In the genomic region with DNA sequence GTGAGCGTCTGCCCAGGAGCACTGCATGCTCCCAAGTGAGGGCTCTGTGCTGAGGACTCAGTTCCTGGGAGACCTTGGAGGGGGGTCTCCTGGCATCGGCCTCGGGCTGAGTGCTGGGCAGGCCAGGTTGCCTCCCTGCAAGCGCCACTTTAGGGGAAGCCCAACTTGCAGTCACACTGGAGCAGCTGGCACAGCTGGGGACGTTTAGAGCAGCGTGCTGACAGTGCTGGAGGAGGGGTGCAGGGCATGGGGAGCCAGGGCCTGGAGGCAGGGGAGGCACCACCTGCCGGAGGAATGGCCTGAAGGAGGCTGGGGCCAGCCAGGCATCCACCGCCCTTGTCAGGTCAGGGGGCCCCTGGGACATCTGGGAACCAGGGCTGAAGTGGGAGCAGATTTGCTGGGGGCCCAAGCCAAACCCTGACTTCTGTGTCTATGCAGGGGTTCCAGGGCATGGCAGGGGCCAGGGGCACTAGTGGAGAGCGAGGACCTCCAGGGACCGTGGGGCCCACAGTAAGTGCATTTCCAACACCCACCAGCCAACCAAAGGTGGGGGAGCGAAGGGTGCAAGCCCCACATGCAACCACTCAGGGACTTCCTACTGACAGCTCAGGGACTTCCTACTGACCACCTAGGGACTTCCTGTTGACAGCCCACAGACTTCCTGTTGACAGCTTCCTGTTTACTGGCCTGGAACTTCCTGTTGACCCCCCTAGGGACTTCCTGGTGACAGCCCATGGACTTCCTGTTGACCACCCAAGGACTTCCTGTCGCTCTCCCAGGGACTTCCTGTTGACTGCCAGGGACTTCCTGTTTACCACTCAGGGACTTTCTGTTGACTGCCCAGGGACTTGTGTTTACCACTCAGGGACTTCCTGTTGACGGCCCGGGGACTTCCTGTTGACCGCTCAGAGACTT, we compare ENCODE assay signal across 11 cellular contexts. TPM values are rescaled to one million over a fixed set of nuclear protein-coding genes. Genes with fewer than 3 reads are reported as not detected.
A peak's percentile ranks its signal among the peaks of the same experiment; 100 is the strongest.
DNase-seq lines count a peak whose midpoint lies in the region; ATAC-seq and TF ChIP-seq lines count a peak whose summit lies in the region.
"Had no signal": no experiment of that assay in that cellular context is flagged by ENCODE, and none has a peak within 500 bp of the region (broad histone marks: within the 10 kb centered on the region; RNA-seq: fewer than 3 reads in every experiment).

No MANE protein-coding gene starts in this region.

- peaks cover 11% of the 10 kb centered on the region for H3K27me3 Mint-ChIP-seq in activated naive CD8-positive, alpha-beta T cell treated with anti-CD3 and anti-CD28 coated beads, Interleukin-2, amount 10 ng/mL, durations not matched to agents 7 days and 5 days

- POLR2A ChIA-PET in activated naive CD8-positive, alpha-beta T cell treated with anti-CD3 and anti-CD28 coated beads, Interleukin-2, amount 10 ng/mL, durations not matched to agents 7 days and 5 days (lab: Charles Lee) = no interaction called here

- H3K36me3 Mint-ChIP-seq in activated naive CD8-positive, alpha-beta T cell treated with anti-CD3 and anti-CD28 coated beads, Interleukin-2, amount 10 ng/mL, durations not matched to agents 7 days and 5 days = peaks cover under 1% of the 10 kb centered on the region

- TF ChIP-seq CTCF in KMS-11 (conservative IDR thresholded peaks at IDR 0.05; ENCODE audit: low read depth, low read length) (no peak), osteoblast (IDR thresholded peaks at IDR 0.05; ENCODE audit: extremely low read depth, low read depth, low read length) (no peak), foreskin fibroblast (IDR thresholded peaks at IDR 0.05; ENCODE audit: low read depth, low read length) (no peak), adrenal gland (IDR thresholded peaks at IDR 0.05) (no peak), smooth muscle cell (IDR thresholded peaks at IDR 0.05; ENCODE audit: borderline replicate concordance, insufficient read depth, poor library complexity, severe bottlenecking) (no peak)

- H3K9me3 ChIP-seq in osteoblast (ENCODE audit: low read depth, low read length) (no peaks in the 10 kb centered on the region), adrenal gland (replicated peaks in 1 of 3) (no peaks in the 10 kb centered on the region), smooth muscle cell (replicated peaks; ENCODE audit: low read depth) (no peaks in the 10 kb centered on the region)
- H3K9me3 ChIP-seq: thoracic aorta had no signal

- H3K9ac ChIP-seq in KMS-11 = no peak overlapping the region
- H3K9ac ChIP-seq in smooth muscle cell (ENCODE audit: low read depth) = no peak overlapping the region

- H3K4me3 ChIP-seq in KMS-11 (IDR thresholded peaks at IDR 0.05; ENCODE audit: insufficient read depth, low read depth, low read length) = no peak overlapping the region
- no peak overlapping the region for H3K4me3 ChIP-seq in osteoblast (ENCODE audit: insufficient read depth, low read length)
- no peak overlapping the region for H3K4me3 ChIP-seq in foreskin fibroblast (ENCODE audit: low read depth in 1 of 2, low read length in 2 of 2)
- no peak overlapping the region for H3K4me3 ChIP-seq in adrenal gland
- H3K4me3 ChIP-seq in smooth muscle cell = no peak overlapping the region
- H3K4me3 ChIP-seq: thoracic aorta had no signal

- no peaks in the 10 kb centered on the region for H4K20me1 ChIP-seq in KMS-11 (ENCODE audit: insufficient read depth)
- H4K20me1 ChIP-seq in osteoblast (ENCODE audit: insufficient read depth, low read length) = no peaks in the 10 kb centered on the region
- no peaks in the 10 kb centered on the region for H4K20me1 ChIP-seq in smooth muscle cell (ENCODE audit: low read depth)

- H3K79me2 ChIP-seq in KMS-11 (ENCODE audit: insufficient read depth, low read depth) (no peaks in the 10 kb centered on the region), osteoblast (ENCODE audit: insufficient read depth, low read length) (no peaks in the 10 kb centered on the region), smooth muscle cell (ENCODE audit: low read depth) (no peaks in the 10 kb centered on the region)

- H3K9me3 Mint-ChIP-seq in activated naive CD8-positive, alpha-beta T cell treated with anti-CD3 and anti-CD28 coated beads, Interleukin-2, amount 10 ng/mL, durations not matched to agents 7 days and 5 days = peaks cover 2% of the 10 kb centered on the region

- 77 to 88% (median 81%) methylated on average over 7 to 15 of the region's 15 CpGs for WGBS in adrenal gland, 4 donors
- 93% methylated on average over 14 of the region's 15 CpGs for WGBS in smooth muscle cell (ENCODE audit: low lambda C conversion rate)

- no peaks in the 10 kb centered on the region for H3F3A ChIP-seq in smooth muscle cell (ENCODE audit: low read depth)

- H3K27ac Mint-ChIP-seq in activated naive CD8-positive, alpha-beta T cell treated with anti-CD3 and anti-CD28 coated beads, Interleukin-2, amount 10 ng/mL, durations not matched to agents 7 days and 5 days = peak overlapping the region; percentile 63

- H3K27me3 ChIP-seq in KMS-11 (ENCODE audit: insufficient read depth, low read depth) = peaks cover 81% of the 10 kb centered on the region
- H3K27me3 ChIP-seq in osteoblast (ENCODE audit: insufficient read depth, low read length) = peaks cover 9% of the 10 kb centered on the region
- H3K27me3 ChIP-seq in adrenal gland = peaks cover 3% of the 10 kb centered on the region
- no peaks in the 10 kb centered on the region for H3K27me3 ChIP-seq in smooth muscle cell (ENCODE audit: low read depth)

- H2AFZ ChIP-seq in KMS-11 (ENCODE audit: low read depth) (peak overlapping the region; percentile 10; the same call in 1 of the 2 replicates), osteoblast (ENCODE audit: low read length) (no peak overlapping the region), smooth muscle cell (ENCODE audit: low read depth) (no peak overlapping the region)

- H3K4me2 ChIP-seq in KMS-11 (no peak overlapping the region), osteoblast (ENCODE audit: insufficient read depth, low read length) (no peak overlapping the region), smooth muscle cell (no peak overlapping the region)

- H3K36me3 ChIP-seq in KMS-11 (ENCODE audit: insufficient read depth) (no peaks in the 10 kb centered on the region), osteoblast (ENCODE audit: insufficient read depth, low read length) (no peaks in the 10 kb centered on the region), adrenal gland (replicated peaks in 1 of 2) (no peaks in the 10 kb centered on the region), smooth muscle cell (ENCODE audit: low read depth) (no peaks in the 10 kb centered on the region)
- H3K36me3 ChIP-seq: thoracic aorta had no signal

- H3K27ac ChIP-seq in KMS-11 (no peak overlapping the region), osteoblast (ENCODE audit: low read depth, low read length) (no peak overlapping the region), adrenal gland (peak overlapping the region in 1 of 5 donors; percentile 55), smooth muscle cell (ENCODE audit: low read depth) (no peak overlapping the region)
- H3K27ac ChIP-seq: thoracic aorta had no signal

- no peak for TF ChIP-seq POLR2A in adrenal gland (IDR thresholded peaks at IDR 0.05)

- H3K4me1 Mint-ChIP-seq in activated naive CD8-positive, alpha-beta T cell treated with anti-CD3 and anti-CD28 coated beads, Interleukin-2, amount 10 ng/mL, durations not matched to agents 7 days and 5 days = no peaks in the 10 kb centered on the region

- DNase-seq in CMK (ENCODE audit: low read depth) (peak; percentile 48), osteoblast (ENCODE audit: insufficient read length, low spot score, missing footprints) (peak; percentile 87), foreskin fibroblast (no peak), adrenal gland (no peak), smooth muscle cell (lab: John Stamatoyannopoulos, UW; ENCODE audit: unreplicated experiment) (no peak)
- DNase-seq in activated naive CD8-positive, alpha-beta T cell treated with anti-CD3 and anti-CD28 coated beads, Interleukin-2, amount 10 ng/mL, durations not matched to agents 7 days and 5 days = no peak
- DNase-seq: dermis blood vessel endothelial cell had no signal

- H3K4me3 Mint-ChIP-seq in activated naive CD8-positive, alpha-beta T cell treated with anti-CD3 and anti-CD28 coated beads, Interleukin-2, amount 10 ng/mL, durations not matched to agents 7 days and 5 days = no peak overlapping the region

- H3K4me1 ChIP-seq in KMS-11 (ENCODE audit: low read depth, poor library complexity, severe bottlenecking) = peaks cover 3% of the 10 kb centered on the region
- no peaks in the 10 kb centered on the region for H3K4me1 ChIP-seq in osteoblast (ENCODE audit: insufficient read depth, low read length)
- no peaks in the 10 kb centered on the region for H3K4me1 ChIP-seq in adrenal gland (replicated peaks in 1 of 2)
- no peaks in the 10 kb centered on the region for H3K4me1 ChIP-seq in smooth muscle cell (ENCODE audit: low read depth)

- no peak for ATAC-seq in activated naive CD8-positive, alpha-beta T cell treated with anti-CD3 and anti-CD28 coated beads, Interleukin-2, amount 10 ng/mL, durations not matched to agents 7 days and 5 days (ENCODE audit: low read depth)

- intact Hi-C loops in adrenal gland (cut with DNase I) = no loop called here

RNA-seq across cellular contexts. Expression of a gene that starts 33.6 kb away (rescaled TPM):
- total RNA-seq in activated naive CD8-positive, alpha-beta T cell treated with anti-CD3 and anti-CD28 coated beads, Interleukin-2, amount 10 ng/mL, durations not matched to agents 7 days and 5 days = under 1 TPM in 1 of 2 experiments, not detected in 1; 0.26 TPM
- total RNA-seq in osteoblast (not detected in 2 replicates), adrenal gland (under 1 TPM in 3 of 8 donors, not detected in 5; 0.09 to 0.18 (median 0.11) TPM), smooth muscle cell (0.36 and 0.81 TPM in 2 replicates)
- polyA plus RNA-seq in adrenal gland (under 1 TPM in 2 of 3 donors, not detected in 1; 0.34 to 0.97 TPM), smooth muscle cell (0.23 and 0.70 TPM in 2 replicates)
- total RNA-seq: dermis blood vessel endothelial cell, thoracic aorta had no signal

RNA-seq across cellular contexts. Expression of a gene that starts 34.6 kb away (rescaled TPM):
- total RNA-seq in activated naive CD8-positive, alpha-beta T cell treated with anti-CD3 and anti-CD28 coated beads, Interleukin-2, amount 10 ng/mL, durations not matched to agents 7 days and 5 days = not detected
- total RNA-seq in osteoblast (not detected in 2 replicates), adrenal gland (under 1 TPM in 3 of 8 donors, not detected in 5; 0.10 to 0.57 (median 0.46) TPM), smooth muscle cell (not detected in 2 replicates)
- polyA plus RNA-seq in adrenal gland (under 1 TPM; 0.20 to 0.32 (median 0.26) TPM), smooth muscle cell (0.03 and 0.17 TPM in 2 replicates)
- total RNA-seq: aorta; dermis blood vessel endothelial cell; T-helper 1 cell treated with Interleukin-12 subunit alpha and Interleukin-12 subunit beta and Interleukin-4 antibody, amounts not matched to agents 30 ng/mL and 1 ng/mL, for 36 hours; thoracic aorta had no signal
- polyA plus RNA-seq: aorta had no signal

RNA-seq across cellular contexts. Expression of a gene that starts 54.0 kb away (rescaled TPM):
- total RNA-seq in activated naive CD8-positive, alpha-beta T cell treated with anti-CD3 and anti-CD28 coated beads, Interleukin-2, amount 10 ng/mL, durations not matched to agents 7 days and 5 days = 10 to 100 TPM; 86.1 to 87.6 TPM
- 63.1 and 68.4 TPM in 2 replicates for total RNA-seq in osteoblast
- 10 to 100 TPM; 13.0 to 94.8 (median 61.5) TPM for total RNA-seq in adrenal gland
- polyA plus RNA-seq in adrenal gland = 100 to 1,000 TPM in 2 of 3 donors, 10 to 100 TPM in 1; 17.0 to 286 (median 123) TPM
- 100 and 101 TPM in 2 replicates for total RNA-seq in smooth muscle cell
- 169 and 188 TPM in 2 replicates for polyA plus RNA-seq in smooth muscle cell

Comparison
In these comparisons a context has a peak if more than half of its experiments do, and no peak if none do; other contexts are left out.
1. DNase-seq: peak in CMK (single experiment) and osteoblast (single experiment); none in activated naive CD8-positive, alpha-beta T cell treated with anti-CD3 and anti-CD28 coated beads, Interleukin-2, amount 10 ng/mL, durations not matched to agents 7 days and 5 days (single experiment), foreskin fibroblast (0 of 2), adrenal gland (0 of 7) and smooth muscle cell (single experiment).